ENCODE assay signal across 19 cellular contexts in the genomic region with DNA sequence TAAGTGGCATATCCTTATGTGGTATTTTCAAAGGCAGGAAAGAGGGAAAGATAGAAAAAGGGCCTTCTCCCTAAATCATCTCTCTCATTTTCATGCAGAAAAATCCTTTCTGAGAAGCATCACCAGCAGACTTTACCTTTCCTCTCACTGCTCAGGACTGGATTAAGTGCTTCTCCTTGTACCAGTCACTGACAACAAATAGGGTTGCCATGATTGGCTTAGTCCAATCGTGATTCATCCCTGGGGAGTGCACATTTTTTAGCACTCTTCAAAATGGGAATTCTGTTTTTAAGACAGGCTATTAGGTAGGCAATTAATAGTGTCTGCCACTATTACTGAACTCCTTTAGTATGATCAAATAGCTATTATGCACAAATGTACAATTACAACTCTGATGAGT.
A peak's percentile ranks its signal among the peaks of the same experiment; 100 is the strongest.
DNase-seq lines count a peak whose midpoint lies in the region; FAIRE-seq and TF ChIP-seq lines count a peak whose summit lies in the region.
"Had no signal": no experiment of that assay in that cellular context is flagged by ENCODE, and none has a peak within 500 bp of the region (broad histone marks: within the 10 kb centered on the region; RNA-seq: fewer than 3 reads in every experiment).

No MANE protein-coding gene starts in this region.

- no peaks in the 10 kb centered on the region for H3K9me3 Mint-ChIP-seq in CD14-positive monocyte
- no peaks in the 10 kb centered on the region for H3K9me3 Mint-ChIP-seq in T-helper 2 cell treated with Interferon-gamma antibody and Interleukin-4, amounts not matched to agents 5 μg/mL and 100 μg/mL, for 36 hours

- TF ChIP-seq CTCF in bronchial epithelial cell (IDR thresholded peaks at IDR 0.05; ENCODE audit: insufficient read depth, low read length, severe bottlenecking) (no peak), CD14-positive monocyte (IDR thresholded peaks at IDR 0.05) (no peak)

- no peak overlapping the region for H3K4me3 Mint-ChIP-seq in CD14-positive monocyte
- no peak overlapping the region for H3K4me3 Mint-ChIP-seq in T-helper 2 cell treated with Interferon-gamma antibody and Interleukin-4, amounts not matched to agents 5 μg/mL and 100 μg/mL, for 36 hours

- no peaks in the 10 kb centered on the region for H3K36me3 ChIP-seq in bronchial epithelial cell (ENCODE audit: control insufficient read depth, insufficient read depth, low read length)
- H3K36me3 ChIP-seq: BLaER1 treated with 17β-estradiol and CSF1 and Interleukin-3, amounts not matched to agents 10 nM and 100 nM; HAP-1 had no signal

- no peak overlapping the region for H3K4me3 ChIP-seq in bronchial epithelial cell (ENCODE audit: low read depth, low read length)
- H3K4me3 ChIP-seq: BLaER1 treated with 17β-estradiol and CSF1 and Interleukin-3, amounts not matched to agents 10 nM and 100 nM; HAP-1 had no signal

- H3K27me3 Mint-ChIP-seq in CD14-positive monocyte (ENCODE audit: low read depth in 3 of 3), result peaks cover 0 to 2% (median 0%) of the 10 kb centered on the region in 3 donors
- H3K27me3 Mint-ChIP-seq in T-helper 2 cell treated with Interferon-gamma antibody and Interleukin-4, amounts not matched to agents 5 μg/mL and 100 μg/mL, for 36 hours (ENCODE audit: low read depth), result no peaks in the 10 kb centered on the region

- H3K4me1 Mint-ChIP-seq in CD14-positive monocyte, result no peaks in the 10 kb centered on the region
- H3K4me1 Mint-ChIP-seq in T-helper 2 cell treated with Interferon-gamma antibody and Interleukin-4, amounts not matched to agents 5 μg/mL and 100 μg/mL, for 36 hours (ENCODE audit: low read depth), result no peaks in the 10 kb centered on the region

- H3K36me3 Mint-ChIP-seq in CD14-positive monocyte, result peaks cover 0 to 7% of the 10 kb centered on the region in 2 donors
- H3K36me3 Mint-ChIP-seq in T-helper 2 cell treated with Interferon-gamma antibody and Interleukin-4, amounts not matched to agents 5 μg/mL and 100 μg/mL, for 36 hours (ENCODE audit: low read depth), result no peaks in the 10 kb centered on the region

- intact Hi-C loops in CD14-positive monocyte (cut with micrococcal nuclease), result no loop called here

- no peaks in the 10 kb centered on the region for H3K27me3 ChIP-seq in bronchial epithelial cell (ENCODE audit: control insufficient read depth, insufficient read depth, low read length)
- H3K27me3 ChIP-seq: BLaER1 treated with 17β-estradiol and CSF1 and Interleukin-3, amounts not matched to agents 10 nM and 100 nM had no signal

- no peak for FAIRE-seq in bronchial epithelial cell (lab: Jason Lieb, UNC)
- FAIRE-seq: GM12891, GM18507 had no signal

- no peak overlapping the region for H3K27ac Mint-ChIP-seq in CD14-positive monocyte
- no peak overlapping the region for H3K27ac Mint-ChIP-seq in T-helper 2 cell treated with Interferon-gamma antibody and Interleukin-4, amounts not matched to agents 5 μg/mL and 100 μg/mL, for 36 hours

- DNase-seq in EH (ENCODE audit: low read depth) (peak; percentile 47), M059J (ENCODE audit: low read depth) (peak; percentile 12), bronchial epithelial cell (ENCODE audit: low read depth) (peak; percentile 25), iris pigment epithelial cell (ENCODE audit: low read depth) (peak; percentile 39), CD14-positive monocyte (ENCODE audit: low spot score) (no peak), SW480 (ENCODE audit: low spot score) (no peak), D341Med (ENCODE audit: low spot score) (no peak)
- no peak for DNase-seq in T-helper 2 cell treated with Interferon-gamma antibody and Interleukin-4, amounts not matched to agents 5 μg/mL and 100 μg/mL, for 36 hours (ENCODE audit: low spot score)
- DNase-seq: DND-41, GF-D8, NCI-H1436 treated with DMSO at 0.1 percent for 48 hours, NCI-H2081, NCI-H510A, NCI-H82, PC-3 had no signal

Comparison
In these comparisons a context has a peak if more than half of its experiments do, and no peak if none do; other contexts are left out.
1. DNase-seq: peak in EH (single experiment), M059J (single experiment), bronchial epithelial cell (single experiment) and iris pigment epithelial cell (single experiment); none in CD14-positive monocyte (single experiment), SW480 (single experiment), T-helper 2 cell treated with Interferon-gamma antibody and Interleukin-4, amounts not matched to agents 5 μg/mL and 100 μg/mL, for 36 hours (single experiment) and D341Med (single experiment).